Comparison of ENCODE assay signal across 1 cellular context in genomic region chr10:99329238-99329890, GRCh38.
TF ChIP-seq lines count a peak whose summit lies in the region.

CNNM1 (plus strand) TSS chr10:99329356; CDS start chr10:99329388, 32 bp downstream.

TF ChIP-seq in HepG2, 621 proteins besides CTCF, POLR2A, EP300 and RAD21 (continued from another document):
- TF ChIP-seq FOXP4 (CRISPR knock-in tag; IDR thresholded peaks at IDR 0.05), result no peak; the same call in 1 of the 2 replicates
- TF ChIP-seq CCAR2 (optimal IDR thresholded peaks at IDR 0.05; ENCODE audit: low read depth, low read length), result no peak
- TF ChIP-seq ZNF615 (CRISPR knock-in tag; IDR thresholded peaks at IDR 0.05; ENCODE audit: borderline replicate concordance), result no peak
- no peak for TF ChIP-seq ZZZ3 (CRISPR knock-in tag; IDR thresholded peaks at IDR 0.05; ENCODE audit: borderline replicate concordance)
- TF ChIP-seq AGO1 (IDR thresholded peaks at IDR 0.05; ENCODE audit: low read depth, low read length, poor library complexity, severe bottlenecking), result no peak
- TF ChIP-seq TOPORS (CRISPR knock-in tag; IDR thresholded peaks at IDR 0.05), result no peak; the same call in 1 of the 2 replicates
- TF ChIP-seq HIVEP1 (CRISPR knock-in tag; IDR thresholded peaks at IDR 0.05), result peak; percentile 84; the same call in 1 of the 2 replicates
- TF ChIP-seq, protein P1, sequence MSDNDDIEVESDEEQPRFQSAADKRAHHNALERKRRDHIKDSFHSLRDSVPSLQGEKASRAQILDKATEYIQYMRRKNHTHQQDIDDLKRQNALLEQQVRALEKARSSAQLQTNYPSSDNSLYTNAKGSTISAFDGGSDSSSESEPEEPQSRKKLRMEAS (IDR thresholded peaks at IDR 0.05), result peak; percentile 88
- TF ChIP-seq HCFC1 (IDR thresholded peaks at IDR 0.05; ENCODE audit: low read depth, low read length), result no peak
- no peak for TF ChIP-seq ZNF878 (CRISPR knock-in tag; IDR thresholded peaks at IDR 0.05)
- peak; percentile 48; the same call in 1 of the 2 replicates for TF ChIP-seq ZNF614 (CRISPR knock-in tag; IDR thresholded peaks at IDR 0.05; ENCODE audit: borderline replicate concordance)
- TF ChIP-seq, protein P2, sequence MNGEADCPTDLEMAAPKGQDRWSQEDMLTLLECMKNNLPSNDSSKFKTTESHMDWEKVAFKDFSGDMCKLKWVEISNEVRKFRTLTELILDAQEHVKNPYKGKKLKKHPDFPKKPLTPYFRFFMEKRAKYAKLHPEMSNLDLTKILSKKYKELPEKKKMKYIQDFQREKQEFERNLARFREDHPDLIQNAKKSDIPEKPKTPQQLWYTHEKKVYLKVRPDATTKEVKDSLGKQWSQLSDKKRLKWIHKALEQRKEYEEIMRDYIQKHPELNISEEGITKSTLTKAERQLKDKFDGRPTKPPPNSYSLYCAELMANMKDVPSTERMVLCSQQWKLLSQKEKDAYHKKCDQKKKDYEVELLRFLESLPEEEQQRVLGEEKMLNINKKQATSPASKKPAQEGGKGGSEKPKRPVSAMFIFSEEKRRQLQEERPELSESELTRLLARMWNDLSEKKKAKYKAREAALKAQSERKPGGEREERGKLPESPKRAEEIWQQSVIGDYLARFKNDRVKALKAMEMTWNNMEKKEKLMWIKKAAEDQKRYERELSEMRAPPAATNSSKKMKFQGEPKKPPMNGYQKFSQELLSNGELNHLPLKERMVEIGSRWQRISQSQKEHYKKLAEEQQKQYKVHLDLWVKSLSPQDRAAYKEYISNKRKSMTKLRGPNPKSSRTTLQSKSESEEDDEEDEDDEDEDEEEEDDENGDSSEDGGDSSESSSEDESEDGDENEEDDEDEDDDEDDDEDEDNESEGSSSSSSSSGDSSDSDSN (CRISPR knock-in tag; IDR thresholded peaks at IDR 0.05), result no peak; the same call in 1 of the 2 replicates
- TF ChIP-seq RXRA (CRISPR knock-in tag; IDR thresholded peaks at IDR 0.05), result peak; percentile 41; the same call in 1 of the 2 replicates
- no peak for TF ChIP-seq ZNF282 (IDR thresholded peaks at IDR 0.05; ENCODE audit: partially characterized antibody)
- TF ChIP-seq RFX3 (CRISPR knock-in tag; IDR thresholded peaks at IDR 0.05), result no peak
- TF ChIP-seq, protein P3, sequence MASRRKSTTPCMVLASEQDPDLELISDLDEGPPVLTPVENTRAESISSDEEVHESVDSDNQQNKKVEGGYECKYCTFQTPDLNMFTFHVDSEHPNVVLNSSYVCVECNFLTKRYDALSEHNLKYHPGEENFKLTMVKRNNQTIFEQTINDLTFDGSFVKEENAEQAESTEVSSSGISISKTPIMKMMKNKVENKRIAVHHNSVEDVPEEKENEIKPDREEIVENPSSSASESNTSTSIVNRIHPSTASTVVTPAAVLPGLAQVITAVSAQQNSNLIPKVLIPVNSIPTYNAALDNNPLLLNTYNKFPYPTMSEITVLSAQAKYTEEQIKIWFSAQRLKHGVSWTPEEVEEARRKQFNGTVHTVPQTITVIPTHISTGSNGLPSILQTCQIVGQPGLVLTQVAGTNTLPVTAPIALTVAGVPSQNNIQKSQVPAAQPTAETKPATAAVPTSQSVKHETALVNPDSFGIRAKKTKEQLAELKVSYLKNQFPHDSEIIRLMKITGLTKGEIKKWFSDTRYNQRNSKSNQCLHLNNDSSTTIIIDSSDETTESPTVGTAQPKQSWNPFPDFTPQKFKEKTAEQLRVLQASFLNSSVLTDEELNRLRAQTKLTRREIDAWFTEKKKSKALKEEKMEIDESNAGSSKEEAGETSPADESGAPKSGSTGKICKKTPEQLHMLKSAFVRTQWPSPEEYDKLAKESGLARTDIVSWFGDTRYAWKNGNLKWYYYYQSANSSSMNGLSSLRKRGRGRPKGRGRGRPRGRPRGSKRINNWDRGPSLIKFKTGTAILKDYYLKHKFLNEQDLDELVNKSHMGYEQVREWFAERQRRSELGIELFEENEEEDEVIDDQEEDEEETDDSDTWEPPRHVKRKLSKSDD (CRISPR knock-in tag; IDR thresholded peaks at IDR 0.05; ENCODE audit: low read depth), result no peak; the same call in 1 of the 2 replicates
- no peak for TF ChIP-seq ZNF720 (CRISPR knock-in tag; IDR thresholded peaks at IDR 0.05)
- TF ChIP-seq ISX (CRISPR knock-in tag; conservative IDR thresholded peaks at IDR 0.05), result no peak
- TF ChIP-seq E2F2 (CRISPR knock-in tag; IDR thresholded peaks at IDR 0.05; ENCODE audit: borderline replicate concordance), result no peak
- no peak for TF ChIP-seq ZNF776 (CRISPR knock-in tag; IDR thresholded peaks at IDR 0.05)
- no peak for TF ChIP-seq ZBTB7A (CRISPR knock-in tag; IDR thresholded peaks at IDR 0.05)
- TF ChIP-seq SMAD3 (CRISPR knock-in tag; IDR thresholded peaks at IDR 0.05), result 0 out of 2 replicates have a peak, but pooled peaks have one; percentile 24
- TF ChIP-seq ZNF850 (CRISPR knock-in tag; conservative IDR thresholded peaks at IDR 0.05), result no peak
- TF ChIP-seq GLI4 (CRISPR knock-in tag; IDR thresholded peaks at IDR 0.05; ENCODE audit: borderline replicate concordance), result no peak
- TF ChIP-seq, protein P4, sequence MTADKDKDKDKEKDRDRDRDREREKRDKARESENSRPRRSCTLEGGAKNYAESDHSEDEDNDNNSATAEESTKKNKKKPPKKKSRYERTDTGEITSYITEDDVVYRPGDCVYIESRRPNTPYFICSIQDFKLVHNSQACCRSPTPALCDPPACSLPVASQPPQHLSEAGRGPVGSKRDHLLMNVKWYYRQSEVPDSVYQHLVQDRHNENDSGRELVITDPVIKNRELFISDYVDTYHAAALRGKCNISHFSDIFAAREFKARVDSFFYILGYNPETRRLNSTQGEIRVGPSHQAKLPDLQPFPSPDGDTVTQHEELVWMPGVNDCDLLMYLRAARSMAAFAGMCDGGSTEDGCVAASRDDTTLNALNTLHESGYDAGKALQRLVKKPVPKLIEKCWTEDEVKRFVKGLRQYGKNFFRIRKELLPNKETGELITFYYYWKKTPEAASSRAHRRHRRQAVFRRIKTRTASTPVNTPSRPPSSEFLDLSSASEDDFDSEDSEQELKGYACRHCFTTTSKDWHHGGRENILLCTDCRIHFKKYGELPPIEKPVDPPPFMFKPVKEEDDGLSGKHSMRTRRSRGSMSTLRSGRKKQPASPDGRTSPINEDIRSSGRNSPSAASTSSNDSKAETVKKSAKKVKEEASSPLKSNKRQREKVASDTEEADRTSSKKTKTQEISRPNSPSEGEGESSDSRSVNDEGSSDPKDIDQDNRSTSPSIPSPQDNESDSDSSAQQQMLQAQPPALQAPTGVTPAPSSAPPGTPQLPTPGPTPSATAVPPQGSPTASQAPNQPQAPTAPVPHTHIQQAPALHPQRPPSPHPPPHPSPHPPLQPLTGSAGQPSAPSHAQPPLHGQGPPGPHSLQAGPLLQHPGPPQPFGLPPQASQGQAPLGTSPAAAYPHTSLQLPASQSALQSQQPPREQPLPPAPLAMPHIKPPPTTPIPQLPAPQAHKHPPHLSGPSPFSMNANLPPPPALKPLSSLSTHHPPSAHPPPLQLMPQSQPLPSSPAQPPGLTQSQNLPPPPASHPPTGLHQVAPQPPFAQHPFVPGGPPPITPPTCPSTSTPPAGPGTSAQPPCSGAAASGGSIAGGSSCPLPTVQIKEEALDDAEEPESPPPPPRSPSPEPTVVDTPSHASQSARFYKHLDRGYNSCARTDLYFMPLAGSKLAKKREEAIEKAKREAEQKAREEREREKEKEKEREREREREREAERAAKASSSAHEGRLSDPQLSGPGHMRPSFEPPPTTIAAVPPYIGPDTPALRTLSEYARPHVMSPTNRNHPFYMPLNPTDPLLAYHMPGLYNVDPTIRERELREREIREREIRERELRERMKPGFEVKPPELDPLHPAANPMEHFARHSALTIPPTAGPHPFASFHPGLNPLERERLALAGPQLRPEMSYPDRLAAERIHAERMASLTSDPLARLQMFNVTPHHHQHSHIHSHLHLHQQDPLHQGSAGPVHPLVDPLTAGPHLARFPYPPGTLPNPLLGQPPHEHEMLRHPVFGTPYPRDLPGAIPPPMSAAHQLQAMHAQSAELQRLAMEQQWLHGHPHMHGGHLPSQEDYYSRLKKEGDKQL (CRISPR knock-in tag; IDR thresholded peaks at IDR 0.05; ENCODE audit: low read depth), result no peak
- TF ChIP-seq HDAC2 (CRISPR knock-in tag; IDR thresholded peaks at IDR 0.05), result no peak
- TF ChIP-seq JUNB (CRISPR knock-in tag; IDR thresholded peaks at IDR 0.05; ENCODE audit: borderline replicate concordance), result peak; percentile 65; the same call in 1 of the 2 replicates
